ENCODE assay signal across 2 cellular contexts in genomic region chr1:26121854-26122773, GRCh38.
TF ChIP-seq lines count a peak whose summit lies in the region.

No MANE protein-coding gene starts in this region.

TF ChIP-seq in HCT116, 20 proteins besides CTCF, POLR2A, EP300 and RAD21:
- TF ChIP-seq YY1 (IDR thresholded peaks at IDR 0.05; ENCODE audit: extremely low read depth, insufficient replicate concordance, low read depth, low read length) (no peak), CBX3 (IDR thresholded peaks at IDR 0.05; ENCODE audit: low read depth) (no peak), TCF7L2 (IDR thresholded peaks at IDR 0.05; ENCODE audit: borderline replicate concordance, extremely low read depth, insufficient read depth, insufficient read length) (no peak), ZFX (IDR thresholded peaks at IDR 0.05) (no peak), JUND (IDR thresholded peaks at IDR 0.05) (no peak), ZNF274 (IDR thresholded peaks at IDR 0.05; ENCODE audit: low read depth, low read length) (no peak), EZH2phosphoT487 (IDR thresholded peaks at IDR 0.05; ENCODE audit: borderline replicate concordance) (no peak), POLR2AphosphoS5 (IDR thresholded peaks at IDR 0.05; ENCODE audit: low read depth, low read length) (no peak), SIN3A (IDR thresholded peaks at IDR 0.05; ENCODE audit: low read depth) (no peak), EGR1 (IDR thresholded peaks at IDR 0.05; ENCODE audit: low read depth) (no peak), ELF1 (IDR thresholded peaks at IDR 0.05; ENCODE audit: borderline replicate concordance, low read depth) (no peak), SRF (IDR thresholded peaks at IDR 0.05; ENCODE audit: low read depth) (no peak)
TF ChIP-seq in HCT116: peak in this region for 0.

TF ChIP-seq in GM12878, 131 proteins besides CTCF, POLR2A, EP300 and RAD21:
- no peak for TF ChIP-seq FOXK2 (IDR thresholded peaks at IDR 0.05)
- no peak for TF ChIP-seq FOS (IDR thresholded peaks at IDR 0.05; ENCODE audit: borderline replicate concordance, extremely low read depth, insufficient read length)
- TF ChIP-seq ATF2 (IDR thresholded peaks at IDR 0.05; ENCODE audit: low read length) = no peak
- peak; percentile 8; the same call in 1 of the 2 replicates for TF ChIP-seq SPI1 (IDR thresholded peaks at IDR 0.05; ENCODE audit: borderline replicate concordance, insufficient read depth, low read depth, low read length)
- TF ChIP-seq DPF2 (IDR thresholded peaks at IDR 0.05) = no peak
TF ChIP-seq in GM12878: peak in this region for 1.
